Comparison of ENCODE assay signal across 19 cellular contexts in genomic region chr16:78608305-78608776, GRCh38.
A peak's percentile ranks its signal among the peaks of the same experiment; 100 is the strongest.
DNase-seq lines count a peak whose midpoint lies in the region; ATAC-seq and TF ChIP-seq lines count a peak whose summit lies in the region.
"Had no signal": no experiment of that assay in that cellular context is flagged by ENCODE, and none has a peak within 500 bp of the region (broad histone marks: within the 10 kb centered on the region; RNA-seq: fewer than 3 reads in every experiment).

No MANE protein-coding gene starts in this region.

- no peak for TF ChIP-seq POLR2A in testis (IDR thresholded peaks at IDR 0.05)

- H3K36me3 Mint-ChIP-seq in brain = no peaks in the 10 kb centered on the region
- H3K36me3 Mint-ChIP-seq in nephron (ENCODE audit: low read depth) = no peaks in the 10 kb centered on the region
- peaks cover 3% of the 10 kb centered on the region for H3K36me3 Mint-ChIP-seq in activated naive CD8-positive, alpha-beta T cell treated with anti-CD3 and anti-CD28 coated beads for 36 hours
- H3K36me3 Mint-ChIP-seq in activated T-helper 2 cell treated with anti-CD3 and anti-CD28 coated beads, Interferon-gamma antibody, Interleukin-2, Interleukin-4, amounts not matched to agents 10 μg/mL and 5 μg/mL and 100 μg/mL, durations not matched to agents 14 hours and 24 hours and 36 hours (ENCODE audit: low read depth) = no peaks in the 10 kb centered on the region

- H3K27ac Mint-ChIP-seq in brain = peak overlapping the region in 3 of 5 experiments; percentile 47 to 93 (median 54)
- H3K27ac Mint-ChIP-seq in nephron = peak overlapping the region; percentile 49 to 79 (median 63)
- no peak overlapping the region for H3K27ac Mint-ChIP-seq in activated naive CD8-positive, alpha-beta T cell treated with anti-CD3 and anti-CD28 coated beads for 36 hours
- no peak overlapping the region for H3K27ac Mint-ChIP-seq in activated T-helper 2 cell treated with anti-CD3 and anti-CD28 coated beads, Interferon-gamma antibody, Interleukin-2, Interleukin-4, amounts not matched to agents 10 μg/mL and 5 μg/mL and 100 μg/mL, durations not matched to agents 14 hours and 24 hours and 36 hours
- H3K27ac Mint-ChIP-seq: activated CD8-positive, alpha-beta T cell treated with anti-CD3 and anti-CD28 coated beads, Interleukin-2, amount 10 ng/mL, durations not matched to agents 7 days and 5 days; activated T-helper 17 cell treated with anti-CD3 and anti-CD28 coated beads, Interleukin-2, amount 50 U/mL, for 72 hours had no signal

- H3K27ac ChIP-seq in left ventricle myocardium inferior (replicated peaks) (peak overlapping the region; percentile 48), testis (peak overlapping the region; percentile 6 to 65)
- H3K27ac ChIP-seq: epithelial cell of prostate had no signal

- ATAC-seq in HG03565 (IDR thresholded peaks at IDR 0.05; ENCODE audit: unreplicated experiment) = no peak
- ATAC-seq: activated CD8-positive, alpha-beta T cell treated with anti-CD3 and anti-CD28 coated beads, Interleukin-2, amount 10 ng/mL, durations not matched to agents 7 days and 5 days; activated T-helper 17 cell treated with anti-CD3 and anti-CD28 coated beads, Interleukin-2, amount 50 U/mL, for 72 hours; GM12878; Panc1; stimulated activated naive CD8-positive, alpha-beta T cell treated with anti-CD3 and anti-CD28 coated beads, Interleukin-15, Interleukin-2, amounts not matched to agents 100 U/mL and 50 U/mL, for 24 hours had no signal

- peaks cover 21% of the 10 kb centered on the region for H3K27me3 Mint-ChIP-seq in brain
- H3K27me3 Mint-ChIP-seq in nephron (ENCODE audit: low read depth) = peaks cover 20% of the 10 kb centered on the region
- no peaks in the 10 kb centered on the region for H3K27me3 Mint-ChIP-seq in activated naive CD8-positive, alpha-beta T cell treated with anti-CD3 and anti-CD28 coated beads for 36 hours
- H3K27me3 Mint-ChIP-seq in activated T-helper 2 cell treated with anti-CD3 and anti-CD28 coated beads, Interferon-gamma antibody, Interleukin-2, Interleukin-4, amounts not matched to agents 10 μg/mL and 5 μg/mL and 100 μg/mL, durations not matched to agents 14 hours and 24 hours and 36 hours (ENCODE audit: low read depth) = no peaks in the 10 kb centered on the region
- H3K27me3 Mint-ChIP-seq: activated T-helper 17 cell treated with anti-CD3 and anti-CD28 coated beads, Interleukin-2, amount 50 U/mL, for 72 hours had no signal

- intact Hi-C loops in left ventricle myocardium inferior (cut with micrococcal nuclease) (no loop called here), testis (cut with DNase I; ENCODE audit: low total_unique reads) (no loop called here)
- intact Hi-C loops in activated T-helper 2 cell treated with anti-CD3 and anti-CD28 coated beads, Interferon-gamma antibody, Interleukin-2, Interleukin-4, amounts not matched to agents 10 μg/mL and 5 μg/mL and 100 μg/mL, durations not matched to agents 14 hours and 24 hours and 36 hours (cut with micrococcal nuclease) = no loop called here

- H3K9me3 Mint-ChIP-seq in brain (peaks cover 0 to 3% (median 0%) of the 10 kb centered on the region in 5 experiments), nephron (no peaks in the 10 kb centered on the region)
- no peaks in the 10 kb centered on the region for H3K9me3 Mint-ChIP-seq in activated naive CD8-positive, alpha-beta T cell treated with anti-CD3 and anti-CD28 coated beads for 36 hours
- no peaks in the 10 kb centered on the region for H3K9me3 Mint-ChIP-seq in activated T-helper 2 cell treated with anti-CD3 and anti-CD28 coated beads, Interferon-gamma antibody, Interleukin-2, Interleukin-4, amounts not matched to agents 10 μg/mL and 5 μg/mL and 100 μg/mL, durations not matched to agents 14 hours and 24 hours and 36 hours
- H3K9me3 Mint-ChIP-seq: activated T-helper 17 cell treated with anti-CD3 and anti-CD28 coated beads, Interleukin-2, amount 50 U/mL, for 72 hours had no signal

- H3K9me3 ChIP-seq in left ventricle myocardium inferior (replicated peaks) (no peaks in the 10 kb centered on the region), testis (no peaks in the 10 kb centered on the region)

- H3K4me1 ChIP-seq in left ventricle myocardium inferior (peaks cover 36% of the 10 kb centered on the region), testis (peaks cover 5% of the 10 kb centered on the region)

- H3K36me3 ChIP-seq in left ventricle myocardium inferior (no peaks in the 10 kb centered on the region), testis (ENCODE audit: low read depth, missing control alignments) (no peaks in the 10 kb centered on the region)

- H3K27me3 ChIP-seq in left ventricle myocardium inferior (ENCODE audit: low read depth) (no peaks in the 10 kb centered on the region), testis (no peaks in the 10 kb centered on the region)

- H3K4me3 Mint-ChIP-seq in brain (peak overlapping the region in 2 of 5 experiments; percentile 41 to 68), nephron (peak overlapping the region in 2 of 3 experiments; percentile 28 to 29)
- no peak overlapping the region for H3K4me3 Mint-ChIP-seq in activated naive CD8-positive, alpha-beta T cell treated with anti-CD3 and anti-CD28 coated beads for 36 hours
- H3K4me3 Mint-ChIP-seq in activated T-helper 2 cell treated with anti-CD3 and anti-CD28 coated beads, Interferon-gamma antibody, Interleukin-2, Interleukin-4, amounts not matched to agents 10 μg/mL and 5 μg/mL and 100 μg/mL, durations not matched to agents 14 hours and 24 hours and 36 hours (ENCODE audit: low read depth) = no peak overlapping the region
- H3K4me3 Mint-ChIP-seq: activated CD8-positive, alpha-beta T cell treated with anti-CD3 and anti-CD28 coated beads, Interleukin-2, amount 10 ng/mL, durations not matched to agents 7 days and 5 days; activated T-helper 17 cell treated with anti-CD3 and anti-CD28 coated beads, Interleukin-2, amount 50 U/mL, for 72 hours had no signal

- peak overlapping the region; percentile 49 for H3K4me3 ChIP-seq in left ventricle myocardium inferior
- H3K4me3 ChIP-seq in testis = no peak overlapping the region
- H3K4me3 ChIP-seq: GM12878 had no signal

- H3K4me1 Mint-ChIP-seq in brain (peaks cover 73% of the 10 kb centered on the region), nephron (peaks cover 56% of the 10 kb centered on the region)
- peaks cover 8% of the 10 kb centered on the region for H3K4me1 Mint-ChIP-seq in activated naive CD8-positive, alpha-beta T cell treated with anti-CD3 and anti-CD28 coated beads for 36 hours
- H3K4me1 Mint-ChIP-seq in activated T-helper 2 cell treated with anti-CD3 and anti-CD28 coated beads, Interferon-gamma antibody, Interleukin-2, Interleukin-4, amounts not matched to agents 10 μg/mL and 5 μg/mL and 100 μg/mL, durations not matched to agents 14 hours and 24 hours and 36 hours (ENCODE audit: low read depth) = peaks cover 2% of the 10 kb centered on the region
- H3K4me1 Mint-ChIP-seq: activated T-helper 17 cell treated with anti-CD3 and anti-CD28 coated beads, Interleukin-2, amount 50 U/mL, for 72 hours had no signal

- whole genome bisulfite sequencing in testis, 2 donors = 45 to 55% methylated on average over 4 to 9 of the region's 9 CpGs

- TF ChIP-seq CTCF in brain (conservative IDR thresholded peaks at IDR 0.05) = no peak
- no peak for TF ChIP-seq CTCF in left ventricle myocardium inferior (IDR thresholded peaks at IDR 0.05; ENCODE audit: borderline replicate concordance)
- TF ChIP-seq CTCF in nephron (IDR thresholded peaks at IDR 0.05; ENCODE audit: unreplicated experiment in 3 of 3) = no peak
- TF ChIP-seq CTCF in testis (IDR thresholded peaks at IDR 0.05) = no peak

- DNase-seq in left ventricle myocardium inferior (no peak), testis (peak; percentile 28), inferior parietal cortex (ENCODE audit: extremely low spot score) (no peak)
- DNase-seq in activated naive CD8-positive, alpha-beta T cell treated with anti-CD3 and anti-CD28 coated beads for 36 hours = no peak
- DNase-seq in activated T-helper 2 cell treated with anti-CD3 and anti-CD28 coated beads, Interferon-gamma antibody, Interleukin-2, Interleukin-4, amounts not matched to agents 10 μg/mL and 5 μg/mL and 100 μg/mL, durations not matched to agents 14 hours and 24 hours and 36 hours (ENCODE audit: low spot score) = no peak
- DNase-seq: activated CD8-positive, alpha-beta T cell treated with anti-CD3 and anti-CD28 coated beads, Interleukin-2, amount 10 ng/mL, durations not matched to agents 7 days and 5 days; amniotic stem cell; COR-L47; NCI-H187; NCI-H526 treated with DMSO at 0.1 percent for 48 hours; stimulated activated naive CD8-positive, alpha-beta T cell treated with anti-CD3 and anti-CD28 coated beads, Interleukin-15, Interleukin-2, amounts not matched to agents 100 U/mL and 50 U/mL, for 24 hours; SW 1271 had no signal

Comparison
In these comparisons a context has a peak if more than half of its experiments do, and no peak if none do; other contexts are left out.
1. H3K27ac Mint-ChIP-seq: peak in brain (3 of 5) and nephron (3 of 3); none in activated naive CD8-positive, alpha-beta T cell treated with anti-CD3 and anti-CD28 coated beads for 36 hours (single experiment) and activated T-helper 2 cell treated with anti-CD3 and anti-CD28 coated beads, Interferon-gamma antibody, Interleukin-2, Interleukin-4, amounts not matched to agents 10 μg/mL and 5 μg/mL and 100 μg/mL, durations not matched to agents 14 hours and 24 hours and 36 hours (single experiment).
2. H3K4me3 Mint-ChIP-seq: peak in nephron (2 of 3); none in activated naive CD8-positive, alpha-beta T cell treated with anti-CD3 and anti-CD28 coated beads for 36 hours (single experiment) and activated T-helper 2 cell treated with anti-CD3 and anti-CD28 coated beads, Interferon-gamma antibody, Interleukin-2, Interleukin-4, amounts not matched to agents 10 μg/mL and 5 μg/mL and 100 μg/mL, durations not matched to agents 14 hours and 24 hours and 36 hours (single experiment).